In the genomic region with DNA sequence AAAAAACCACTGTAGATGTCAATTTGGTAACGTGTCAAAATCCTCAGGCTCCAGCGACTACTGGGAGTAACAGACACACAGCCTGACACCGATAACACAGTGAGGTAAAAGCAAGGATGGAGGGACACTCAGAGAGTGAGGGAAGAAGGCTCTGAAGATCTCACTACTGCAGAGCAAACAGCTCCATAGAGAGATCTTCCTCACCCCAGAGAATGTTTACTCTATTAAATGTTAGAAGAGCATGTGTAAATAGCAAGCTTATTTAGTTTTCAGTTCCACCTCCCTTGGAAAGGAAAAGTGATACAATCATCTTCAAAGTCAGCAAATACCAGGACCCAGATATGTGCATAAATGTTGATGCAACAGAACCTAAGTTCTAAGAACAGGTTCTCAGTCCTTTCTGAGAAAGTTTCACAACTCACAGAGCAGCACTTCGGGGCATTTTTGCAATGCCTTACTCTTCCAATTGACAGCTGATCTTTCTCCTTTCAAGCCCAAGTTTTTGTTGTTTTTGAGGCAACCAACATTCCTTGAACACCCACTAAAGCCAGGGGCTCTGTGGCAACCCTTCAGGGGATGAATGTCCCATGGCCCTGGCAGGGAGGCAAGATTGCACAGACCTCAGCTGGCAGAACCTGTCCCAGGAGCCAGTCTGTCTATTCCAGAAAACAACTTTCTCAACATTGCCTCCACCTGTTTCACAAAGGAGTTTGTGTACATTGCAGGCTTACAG, we compare ENCODE assay signal across 15 cellular contexts.
DNase-seq lines count a peak whose midpoint lies in the region; ATAC-seq, FAIRE-seq and TF ChIP-seq lines count a peak whose summit lies in the region.
"Had no signal": no experiment of that assay in that cellular context is flagged by ENCODE, and none has a peak within 500 bp of the region (broad histone marks: within the 10 kb centered on the region; RNA-seq: fewer than 3 reads in every experiment).

No MANE protein-coding gene starts in this region.

- H3K27ac ChIP-seq in K562 (ENCODE audit: extremely low read depth, low read depth, low read length), result peak overlapping the region; percentile 72
- H3K27ac ChIP-seq in lower lobe of right lung, result no peak overlapping the region
- H3K27ac ChIP-seq: testis had no signal

- no TSS peak for BruUV-seq in K562 (replicated peaks; lab: Mats Ljungman, UMichigan)

- H3K27ac Mint-ChIP-seq in stimulated activated naive CD8-positive, alpha-beta T cell treated with anti-CD3 and anti-CD28 coated beads, Interleukin-15, amount 100 ng/mL, for 72 hours, result no peak overlapping the region
- H3K27ac Mint-ChIP-seq in activated naive CD4-positive, alpha-beta T cell treated with anti-CD3 and anti-CD28 coated beads, Interleukin-2, amount 50 U/mL, for 72 hours, result no peak overlapping the region
- H3K27ac Mint-ChIP-seq: activated B cell treated with CpG ODN at 0.5 μM for 24 hours; dendritic cell treated with granulocyte-macrophage colony-stimulating factor and Interleukin-4, amounts not matched to agents 40 ng/mL and 50 ng/mL, for 4 days; mesothelial cell of epicardium had no signal

- no peaks in the 10 kb centered on the region for H3K27me3 ChIP-seq in K562 (ENCODE audit: control insufficient read depth in 2 of 2, insufficient read depth in 2 of 2, low read length in 2 of 2)
- no peaks in the 10 kb centered on the region for H3K27me3 ChIP-seq in lower lobe of right lung (ENCODE audit: low read depth)
- H3K27me3 ChIP-seq: testis had no signal

- no peak for DNase-seq in stimulated activated naive CD8-positive, alpha-beta T cell treated with anti-CD3 and anti-CD28 coated beads, Interleukin-15, amount 100 ng/mL, for 72 hours
- DNase-seq in stimulated activated naive CD8-positive, alpha-beta T cell treated with anti-CD3 and anti-CD28 coated beads, Interleukin-15, Interleukin-2, amounts not matched to agents 100 U/mL and 50 U/mL, for 24 hours, result no peak
- DNase-seq in K562 (ENCODE audit: extremely low read depth in 1 of 4, low spot score in 3 of 4), result peak; percentile 19 to 73 (median 38)
- no peak for DNase-seq in lower lobe of right lung
- DNase-seq in NOMO-1 treated with DMSO at 0.1 percent for 48 hours (lab: John Stamatoyannopoulos, UW; ENCODE audit: unreplicated experiment), result no peak
- no peak for DNase-seq in activated naive CD4-positive, alpha-beta T cell treated with anti-CD3 and anti-CD28 coated beads, Interleukin-2, amount 50 U/mL, for 72 hours (ENCODE audit: low spot score in 2 of 2)
- no peak for DNase-seq in NCI-H2196 treated with DMSO at 0.1 percent for 48 hours (lab: John Stamatoyannopoulos, UW; ENCODE audit: unreplicated experiment)
- DNase-seq: activated B cell treated with CpG ODN at 0.5 μM for 24 hours; activated T-cell treated with anti-CD3 and anti-CD28 coated beads, Interleukin-2, amount 50 U/mL, for 1 hour; stimulated activated CD4-positive, alpha-beta T cell treated with anti-CD3 and anti-CD28 coated beads, Interleukin-15, amount 100 ng/mL, for 24 hours; testis had no signal

- H3K4me1 ChIP-seq in K562 (replicated peaks in 1 of 2; ENCODE audit: control insufficient read depth in 2 of 2, insufficient read depth in 2 of 2, low read length in 2 of 2), result peaks cover 10 to 43% of the 10 kb centered on the region in 2 experiments
- no peaks in the 10 kb centered on the region for H3K4me1 ChIP-seq in lower lobe of right lung
- H3K4me1 ChIP-seq: testis had no signal

- H3K36me3 ChIP-seq in K562 (ENCODE audit: control insufficient read depth, insufficient read depth, low read length), result 0 out of 3 replicates have a peak, but pooled peaks cover 4% of the 10 kb centered on the region
- H3K36me3 ChIP-seq in lower lobe of right lung, result peaks cover 4% of the 10 kb centered on the region

- TF ChIP-seq CTCF in K562 (IDR thresholded peaks at IDR 0.05 in 2 of 3, conservative IDR thresholded peaks at IDR 0.05 in 1 of 3; ENCODE audit: insufficient read depth in 2 of 3, low read depth in 1 of 3, low read length in 3 of 3) (no peak), lower lobe of right lung (IDR thresholded peaks at IDR 0.05) (no peak)

- H3K9me3 ChIP-seq in K562 (replicated peaks; ENCODE audit: control insufficient read depth, insufficient read depth, low read depth, low read length), result peaks cover 3% of the 10 kb centered on the region; the same call in 1 of the 2 replicates
- no peaks in the 10 kb centered on the region for H3K9me3 ChIP-seq in lower lobe of right lung
- H3K9me3 ChIP-seq: testis had no signal

- POLR2A ChIA-PET in K562 (lab: Yijun Ruan, JAX), result interaction anchor here (0.9 to 1.5 kb wide), 3 partner anchors 9 to 315 kb away, joined by 3 to 4 read pairs (median 3); no protein-coding TSS in a partner anchor

- WGBS in K562 (ENCODE audit: insufficient coverage, low coverage, missing lambda C conversion rate), result 2% methylated on average over 4 of the region's 4 CpGs

- H3K9me1 ChIP-seq in K562 (ENCODE audit: control insufficient read depth, insufficient read depth, low read length), result no peaks in the 10 kb centered on the region

- peak overlapping the region; percentile 64 for H3K4me2 ChIP-seq in K562 (ENCODE audit: insufficient read depth, low read length)

- H4K20me1 ChIP-seq in K562 (replicated peaks; ENCODE audit: control insufficient read depth, insufficient read depth, low read length), result no peaks in the 10 kb centered on the region

- H3K9ac ChIP-seq in K562 (ENCODE audit: insufficient read depth in 1 of 2, low read depth in 2 of 2, low read length in 2 of 2), result peak overlapping the region; percentile 48 to 53; a peak in 3 of 4 replicates

- CTCF ChIA-PET in K562 (lab: Yijun Ruan, JAX; ENCODE audit: low intra/inter-chr PET ratio), result no interaction called here

- no peaks in the 10 kb centered on the region for H3K27me3 Mint-ChIP-seq in stimulated activated naive CD8-positive, alpha-beta T cell treated with anti-CD3 and anti-CD28 coated beads, Interleukin-15, amount 100 ng/mL, for 72 hours
- H3K27me3 Mint-ChIP-seq: activated B cell treated with CpG ODN at 0.5 μM for 24 hours; dendritic cell treated with granulocyte-macrophage colony-stimulating factor and Interleukin-4, amounts not matched to agents 40 ng/mL and 50 ng/mL, for 4 days had no signal

- FAIRE-seq in K562 (lab: Jason Lieb, UNC), result peak; percentile 83

- H3K79me2 ChIP-seq in K562 (ENCODE audit: control insufficient read depth, insufficient read depth, low read length), result peaks cover 15% of the 10 kb centered on the region; the same call in 2 of the 3 replicates

- peak; percentile 58 for ATAC-seq in stimulated activated naive CD8-positive, alpha-beta T cell treated with anti-CD3 and anti-CD28 coated beads, Interleukin-15, amount 100 ng/mL, for 72 hours
- no peak for ATAC-seq in stimulated activated naive CD8-positive, alpha-beta T cell treated with anti-CD3 and anti-CD28 coated beads, Interleukin-15, Interleukin-2, amounts not matched to agents 100 U/mL and 50 U/mL, for 24 hours
- ATAC-seq in K562, result peak; percentile 89
- ATAC-seq in lower lobe of right lung, result peak; percentile 61 to 62
- no peak for ATAC-seq in HG03097 (IDR thresholded peaks at IDR 0.05; ENCODE audit: low FRiP score, unreplicated experiment)
- no peak for ATAC-seq in activated naive CD4-positive, alpha-beta T cell treated with anti-CD3 and anti-CD28 coated beads, Interleukin-2, amount 50 U/mL, for 72 hours
- ATAC-seq: SK-N-SH treated with all-trans-retinoic acid at 6 μM for 48 hours had no signal

- no peak for TF ChIP-seq POLR2A in K562 (conservative IDR thresholded peaks at IDR 0.05)

- no peak for TF ChIP-seq RAD21 in K562 (CRISPR knock-in tag; conservative IDR thresholded peaks at IDR 0.05 in 1 of 2, IDR thresholded peaks at IDR 0.05 in 1 of 2)

- H3K36me3 Mint-ChIP-seq in activated naive CD4-positive, alpha-beta T cell treated with anti-CD3 and anti-CD28 coated beads, Interleukin-2, amount 50 U/mL, for 72 hours, result peaks cover 19 to 56% of the 10 kb centered on the region in 2 donors

- H3K9me3 Mint-ChIP-seq in stimulated activated naive CD8-positive, alpha-beta T cell treated with anti-CD3 and anti-CD28 coated beads, Interleukin-15, amount 100 ng/mL, for 72 hours, result peaks cover 0 to 5% of the 10 kb centered on the region in 2 donors
- peaks cover 3 to 15% of the 10 kb centered on the region in 2 donors for H3K9me3 Mint-ChIP-seq in activated naive CD4-positive, alpha-beta T cell treated with anti-CD3 and anti-CD28 coated beads, Interleukin-2, amount 50 U/mL, for 72 hours
- H3K9me3 Mint-ChIP-seq: activated B cell treated with CpG ODN at 0.5 μM for 24 hours; dendritic cell treated with granulocyte-macrophage colony-stimulating factor and Interleukin-4, amounts not matched to agents 40 ng/mL and 50 ng/mL, for 4 days had no signal

- in situ Hi-C loops in K562 (cut with MboI), result no loop called here

- H3K4me1 Mint-ChIP-seq in stimulated activated naive CD8-positive, alpha-beta T cell treated with anti-CD3 and anti-CD28 coated beads, Interleukin-15, amount 100 ng/mL, for 72 hours, result peaks cover 19% of the 10 kb centered on the region

- peak; percentile 41 for TF ChIP-seq EP300 in K562 (IDR thresholded peaks at IDR 0.05; ENCODE audit: low read length)

- peak overlapping the region; percentile 26; the same call in 1 of the 2 replicates for H2AFZ ChIP-seq in K562 (ENCODE audit: low read depth, low read length)

- H3K4me3 ChIP-seq in K562, result no peak overlapping the region
- no peak overlapping the region for H3K4me3 ChIP-seq in lower lobe of right lung
- H3K4me3 ChIP-seq: testis had no signal

- no peak overlapping the region for H3K4me3 Mint-ChIP-seq in stimulated activated naive CD8-positive, alpha-beta T cell treated with anti-CD3 and anti-CD28 coated beads, Interleukin-15, amount 100 ng/mL, for 72 hours
- H3K4me3 Mint-ChIP-seq: activated B cell treated with CpG ODN at 0.5 μM for 24 hours; dendritic cell treated with granulocyte-macrophage colony-stimulating factor and Interleukin-4, amounts not matched to agents 40 ng/mL and 50 ng/mL, for 4 days; mesothelial cell of epicardium had no signal

- intact Hi-C loops in K562 (cut with micrococcal nuclease), result loop anchor here (2.0 to 10.0 kb wide), 2 partner anchors 19 to 309 kb away; no protein-coding TSS in a partner anchor
- intact Hi-C loops in lower lobe of right lung (cut with DNase I), result no loop called here

TF ChIP-seq in K562, 482 proteins besides CTCF, POLR2A, EP300 and RAD21 (continues in another document):
- TF ChIP-seq TCF7 (IDR thresholded peaks at IDR 0.05; ENCODE audit: borderline replicate concordance), result no peak

Comparison
In these comparisons a context has a peak if more than half of its experiments do, and no peak if none do; other contexts are left out.
1. ATAC-seq: peak in stimulated activated naive CD8-positive, alpha-beta T cell treated with anti-CD3 and anti-CD28 coated beads, Interleukin-15, amount 100 ng/mL, for 72 hours (single experiment), K562 (single experiment) and lower lobe of right lung (2 of 2); none in stimulated activated naive CD8-positive, alpha-beta T cell treated with anti-CD3 and anti-CD28 coated beads, Interleukin-15, Interleukin-2, amounts not matched to agents 100 U/mL and 50 U/mL, for 24 hours (single experiment), HG03097 (single experiment) and activated naive CD4-positive, alpha-beta T cell treated with anti-CD3 and anti-CD28 coated beads, Interleukin-2, amount 50 U/mL, for 72 hours (0 of 2).
2. DNase-seq: peak in K562 (4 of 4); none in stimulated activated naive CD8-positive, alpha-beta T cell treated with anti-CD3 and anti-CD28 coated beads, Interleukin-15, amount 100 ng/mL, for 72 hours (0 of 2), stimulated activated naive CD8-positive, alpha-beta T cell treated with anti-CD3 and anti-CD28 coated beads, Interleukin-15, Interleukin-2, amounts not matched to agents 100 U/mL and 50 U/mL, for 24 hours (single experiment), lower lobe of right lung (single experiment), NOMO-1 treated with DMSO at 0.1 percent for 48 hours (single experiment), activated naive CD4-positive, alpha-beta T cell treated with anti-CD3 and anti-CD28 coated beads, Interleukin-2, amount 50 U/mL, for 72 hours (0 of 2) and NCI-H2196 treated with DMSO at 0.1 percent for 48 hours (single experiment).